In genomic region chr2:240239325-240239724, GRCh38 we compare ENCODE assay signal across 24 cellular contexts.
"Had no signal": no experiment of that assay in that cellular context is flagged by ENCODE, and none has a peak within 500 bp of the region (broad histone marks: within the 10 kb centered on the region; RNA-seq: fewer than 3 reads in every experiment).

No MANE protein-coding gene starts in this region.

- H3K9me3 ChIP-seq: ascending aorta, body of pancreas, SJCRH30, SK-N-SH had no signal

- H3K36me3 ChIP-seq: ascending aorta, cardiac muscle cell, SJCRH30, WERI-Rb-1 had no signal

- H3K27me3 ChIP-seq: ascending aorta, body of pancreas, cardiac muscle cell, SJCRH30 had no signal

- ATAC-seq: activated CD4-positive, CD25-positive, alpha-beta regulatory T cell treated with anti-CD3 and anti-CD28 coated beads, Interleukin-2, amount 50 U/mL, for 24 hours; activated CD8-positive, alpha-beta T cell treated with anti-CD3 and anti-CD28 coated beads, Interleukin-2, amount 10 ng/mL, durations not matched to agents 7 days and 5 days; activated naive CD8-positive, alpha-beta T cell treated with anti-CD3 and anti-CD28 coated beads, Interleukin-2, amount 50 U/mL, for 24 hours; body of pancreas had no signal

- H3K27ac Mint-ChIP-seq: activated CD8-positive, alpha-beta T cell treated with anti-CD3 and anti-CD28 coated beads, Interleukin-2, amount 10 ng/mL, durations not matched to agents 7 days and 5 days; activated naive CD8-positive, alpha-beta T cell treated with anti-CD3 and anti-CD28 coated beads, Interleukin-2, amount 50 U/mL, for 24 hours had no signal

- H3K9me3 Mint-ChIP-seq: activated naive CD8-positive, alpha-beta T cell treated with anti-CD3 and anti-CD28 coated beads, Interleukin-2, amount 50 U/mL, for 24 hours had no signal

- H3K4me3 ChIP-seq: ascending aorta, body of pancreas, cardiac muscle cell, SJCRH30 had no signal

- H3K9ac ChIP-seq: SK-N-SH had no signal

- H3K4me2 ChIP-seq: SK-N-SH had no signal

- H3K27ac ChIP-seq: cardiac muscle cell, WERI-Rb-1 had no signal

- DNase-seq: activated CD4-positive, alpha-beta T cell treated with anti-CD3 and anti-CD28 coated beads for 48 hours; activated CD4-positive, alpha-beta T cell treated with anti-CD3 and anti-CD28 coated beads, Interleukin-2, amount 50 U/mL, for 4 hours; activated CD8-positive, alpha-beta T cell treated with anti-CD3 and anti-CD28 coated beads, Interleukin-2, amount 10 ng/mL, durations not matched to agents 7 days and 5 days; activated naive CD4-positive, alpha-beta T cell treated with anti-CD3 and anti-CD28 coated beads, Interleukin-2, amount 50 U/mL, for 16 hours; activated naive CD8-positive, alpha-beta T cell treated with anti-CD3 and anti-CD28 coated beads, Interleukin-2, amount 50 U/mL, for 24 hours; activated T-cell treated with anti-CD3 and anti-CD28 coated beads, Interleukin-2, amount 50 U/mL, for 1 hour; amniotic stem cell; KG1; NCI-H1092; NCI-H1417; NCI-H1930; NCI-H345; NCI-H510A; NCI-H526 treated with DMSO at 0.1 percent for 48 hours; NCI-H82; Right ventricle myocardium superior; SK-N-SH; T-helper 1 cell; WERI-Rb-1 had no signal

- H3K4me3 Mint-ChIP-seq: activated CD8-positive, alpha-beta T cell treated with anti-CD3 and anti-CD28 coated beads, Interleukin-2, amount 10 ng/mL, durations not matched to agents 7 days and 5 days; activated naive CD8-positive, alpha-beta T cell treated with anti-CD3 and anti-CD28 coated beads, Interleukin-2, amount 50 U/mL, for 24 hours had no signal
